Comparison of ENCODE assay signal across 1 cellular context in the genomic region with DNA sequence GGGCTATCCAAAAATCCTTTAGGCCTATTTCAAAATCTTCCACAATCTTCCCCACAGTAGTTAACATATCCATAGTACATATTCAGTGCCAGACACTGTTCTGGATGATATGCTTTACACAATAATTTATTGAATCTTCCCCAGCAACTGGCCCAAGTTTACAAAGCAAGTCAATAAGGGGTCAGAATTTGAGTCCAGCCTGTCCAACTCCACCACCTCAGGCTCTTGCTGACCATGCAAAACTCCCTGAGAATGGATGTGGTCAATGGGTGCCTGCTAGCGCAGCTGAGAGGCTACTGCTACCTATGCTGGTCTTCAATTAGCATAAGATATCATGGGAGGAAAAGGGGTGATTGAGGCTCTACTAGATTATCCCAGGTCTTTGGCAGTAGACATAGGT.
TF ChIP-seq lines count a peak whose summit lies in the region.

No MANE protein-coding gene starts in this region.

TF ChIP-seq in liver, 16 proteins besides CTCF, POLR2A, EP300 and RAD21 (continued from another document):
- peak in 1 of 2 donors; percentile 35 for TF ChIP-seq RXRA (IDR thresholded peaks at IDR 0.05)
- peak; percentile 21 for TF ChIP-seq FOXA2 (IDR thresholded peaks at IDR 0.05)
- peak; percentile 17 for TF ChIP-seq YY1 (IDR thresholded peaks at IDR 0.05)
- peak in 1 of 2 donors; percentile 70 for TF ChIP-seq HNF4A (conservative IDR thresholded peaks at IDR 0.05)
- no peak for TF ChIP-seq GABPA (IDR thresholded peaks at IDR 0.05 in 1 of 2, conservative IDR thresholded peaks at IDR 0.05 in 1 of 2)
- no peak for TF ChIP-seq SP1 (IDR thresholded peaks at IDR 0.05)
- TF ChIP-seq, protein P1, sequence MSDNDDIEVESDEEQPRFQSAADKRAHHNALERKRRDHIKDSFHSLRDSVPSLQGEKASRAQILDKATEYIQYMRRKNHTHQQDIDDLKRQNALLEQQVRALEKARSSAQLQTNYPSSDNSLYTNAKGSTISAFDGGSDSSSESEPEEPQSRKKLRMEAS (IDR thresholded peaks at IDR 0.05), result peak; percentile 28
